9 cellular contexts compared by ENCODE assay signal in the genomic region with DNA sequence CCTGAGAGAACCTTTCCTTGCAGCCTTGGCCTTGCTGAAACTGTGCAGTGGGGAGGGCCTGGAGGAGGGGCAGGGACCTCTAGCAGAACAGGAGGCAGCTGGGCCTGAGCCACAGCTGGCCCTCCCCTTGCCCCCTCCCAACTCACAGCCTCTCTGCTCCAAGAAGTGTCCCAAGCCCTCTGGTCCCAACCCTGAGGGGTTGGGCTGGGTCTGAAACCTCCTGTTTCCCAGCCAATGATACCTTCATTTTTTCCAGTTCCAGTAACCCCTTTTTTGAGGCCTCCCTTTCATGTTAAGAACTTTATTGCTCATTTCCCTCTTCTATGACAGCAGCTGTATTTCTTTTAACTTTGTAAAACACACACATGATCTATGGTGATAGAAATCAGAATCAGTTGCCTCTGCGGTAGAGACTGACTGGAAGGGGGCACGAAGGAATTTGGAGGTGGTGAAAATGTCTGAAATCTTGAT. TPM values are rescaled to one million over a fixed set of nuclear protein-coding genes. Genes with fewer than 3 reads are reported as not detected.
DNase-seq lines count a peak whose midpoint lies in the region; ATAC-seq and TF ChIP-seq lines count a peak whose summit lies in the region.
"Had no signal": no experiment of that assay in that cellular context is flagged by ENCODE, and none has a peak within 500 bp of the region (broad histone marks: within the 10 kb centered on the region; RNA-seq: fewer than 3 reads in every experiment).

No MANE protein-coding gene starts in this region.

- peak; percentile 69 for ATAC-seq in CD8-positive, alpha-beta T cell

- no peaks in the 10 kb centered on the region for H3K27me3 Mint-ChIP-seq in CD8-positive, alpha-beta T cell (ENCODE audit: low read depth)
- no peaks in the 10 kb centered on the region for H3K27me3 Mint-ChIP-seq in osteocyte (ENCODE audit: unreplicated experiment)

- CTCF ChIA-PET in CD8-positive, alpha-beta T cell (lab: Charles Lee) = interaction anchor here (1.2 to 2.9 kb wide), 3 partner anchors 7 to 18 kb away, joined by 3 to 19 read pairs (median 4); partner anchors contain the start of gene ARMC12

- no peaks in the 10 kb centered on the region for H3K36me3 Mint-ChIP-seq in CD8-positive, alpha-beta T cell
- peaks cover 2% of the 10 kb centered on the region for H3K36me3 Mint-ChIP-seq in osteocyte (ENCODE audit: unreplicated experiment)

- peak overlapping the region; percentile 5 for H3K4me3 ChIP-seq in CD8-positive, alpha-beta T cell (ENCODE audit: low read depth, low read length)
- no peak overlapping the region for H3K4me3 ChIP-seq in BE2C (ENCODE audit: low read depth, low read length)

- DNase-seq in CD8-positive, alpha-beta T cell = no peak
- DNase-seq in NAMALWA (ENCODE audit: low spot score) = peak; percentile 51
- no peak for DNase-seq in osteocyte (ENCODE audit: extremely low spot score, unreplicated experiment)
- no peak for DNase-seq in HuH-7 (ENCODE audit: low spot score)
- no peak for DNase-seq in COR-L47 (lab: John Stamatoyannopoulos, UW)
- no peak for DNase-seq in BE2C
- no peak for DNase-seq in inferior parietal cortex (ENCODE audit: extremely low spot score)
- DNase-seq: WERI-Rb-1 had no signal

- no peaks in the 10 kb centered on the region for H3K9me3 Mint-ChIP-seq in CD8-positive, alpha-beta T cell
- no peaks in the 10 kb centered on the region for H3K9me3 Mint-ChIP-seq in osteocyte (ENCODE audit: unreplicated experiment)

- no peaks in the 10 kb centered on the region for H3K27me3 ChIP-seq in CD8-positive, alpha-beta T cell (ENCODE audit: insufficient read depth, low read length)
- H3K27me3 ChIP-seq in BE2C = no peaks in the 10 kb centered on the region

- H3K36me3 ChIP-seq in CD8-positive, alpha-beta T cell (ENCODE audit: insufficient read depth, low read length) = no peaks in the 10 kb centered on the region
- H3K36me3 ChIP-seq in BE2C = no peaks in the 10 kb centered on the region
- H3K36me3 ChIP-seq: WERI-Rb-1 had no signal

- peaks cover 46% of the 10 kb centered on the region for H3K4me1 ChIP-seq in CD8-positive, alpha-beta T cell (ENCODE audit: insufficient read depth, low read length)
- H3K4me1 ChIP-seq in BE2C = peaks cover 22% of the 10 kb centered on the region

- no peak for TF ChIP-seq CTCF in CD8-positive, alpha-beta T cell (IDR thresholded peaks at IDR 0.05)
- TF ChIP-seq CTCF in osteocyte (IDR thresholded peaks at IDR 0.05) = no peak
- TF ChIP-seq CTCF in BE2C (IDR thresholded peaks at IDR 0.05; ENCODE audit: low read depth, low read length) = no peak

- no peaks in the 10 kb centered on the region for H3K9me3 ChIP-seq in CD8-positive, alpha-beta T cell (ENCODE audit: low read length)
- H3K9me3 ChIP-seq in BE2C = no peaks in the 10 kb centered on the region

- POLR2A ChIA-PET in CD8-positive, alpha-beta T cell (lab: Charles Lee) = interaction anchor here (0.6 to 1.5 kb wide), 6 partner anchors 9 to 248 kb away, joined by 3 to 5 read pairs (median 4); no protein-coding TSS in a partner anchor

- peak overlapping the region; percentile 40 for H3K4me3 Mint-ChIP-seq in CD8-positive, alpha-beta T cell
- no peak overlapping the region for H3K4me3 Mint-ChIP-seq in osteocyte (ENCODE audit: unreplicated experiment)

- H3K27ac Mint-ChIP-seq in CD8-positive, alpha-beta T cell = peak overlapping the region; percentile 88
- H3K27ac Mint-ChIP-seq in osteocyte (ENCODE audit: unreplicated experiment) = peak overlapping the region; percentile 87

- intact Hi-C loops in CD8-positive, alpha-beta T cell (cut with DNase I, micrococcal nuclease) = no loop called here

- peaks cover 67% of the 10 kb centered on the region for H3K4me1 Mint-ChIP-seq in CD8-positive, alpha-beta T cell (ENCODE audit: low read depth)
- peaks cover 71% of the 10 kb centered on the region for H3K4me1 Mint-ChIP-seq in osteocyte (ENCODE audit: unreplicated experiment)

- H3K27ac ChIP-seq in CD8-positive, alpha-beta T cell (ENCODE audit: low read depth, low read length) = no peak overlapping the region
- H3K27ac ChIP-seq in cingulate gyrus (ENCODE audit: low read depth, low read length) = peak overlapping the region; percentile 61
- H3K27ac ChIP-seq: WERI-Rb-1 had no signal

RNA-seq across cellular contexts. Expression of gene ARMC12, which starts 17.9 kb away (rescaled TPM):
- 1 to 10 TPM; 1.1 to 1.5 TPM for total RNA-seq in CD8-positive, alpha-beta T cell
- total RNA-seq in osteocyte = 1.3 and 2.5 TPM in 2 replicates
- 3.1 TPM for polyA plus RNA-seq in BE2C (2012; ENCODE audit: insufficient read depth, insufficient read length, low read depth)

RNA-seq across cellular contexts. Expression of gene FKBP5, which starts 30.2 kb away (rescaled TPM):
- 10 to 100 TPM; 25.7 to 27.1 TPM for total RNA-seq in CD8-positive, alpha-beta T cell
- total RNA-seq in osteocyte = 108 and 112 TPM in 2 replicates
- polyA plus RNA-seq in BE2C (2012; ENCODE audit: insufficient read depth, insufficient read length, low read depth) = 35.2 TPM

RNA-seq across cellular contexts. Expression of gene CLPSL2, which starts 57.5 kb away (rescaled TPM):
- total RNA-seq in CD8-positive, alpha-beta T cell = not detected
- not detected in 2 replicates for total RNA-seq in osteocyte
- polyA plus RNA-seq in BE2C (2012; ENCODE audit: insufficient read depth, insufficient read length, low read depth) = not detected
